In genomic region chr4:115234405-115235093, GRCh38 we compare ENCODE assay signal across 8 cellular contexts.
A peak's percentile ranks its signal among the peaks of the same experiment; 100 is the strongest.
DNase-seq lines count a peak whose midpoint lies in the region; ATAC-seq and TF ChIP-seq lines count a peak whose summit lies in the region.

No MANE protein-coding gene starts in this region.

- no peak overlapping the region for H2BK120ac ChIP-seq in neuronal stem cell (ENCODE audit: low read depth, low read length)

- H3K36me3 Mint-ChIP-seq in CD14-positive monocyte = no peaks in the 10 kb centered on the region

- no peak overlapping the region for H3K23ac ChIP-seq in neuronal stem cell (ENCODE audit: low read depth, low read length, poor library complexity)

- H2AK5ac ChIP-seq in neuronal stem cell (ENCODE audit: low read depth, low read length) = no peak overlapping the region

- H3K79me1 ChIP-seq in neuronal stem cell (ENCODE audit: low read depth, low read length) = no peaks in the 10 kb centered on the region

- no peaks in the 10 kb centered on the region for H4K20me1 ChIP-seq in Karpas-422 (ENCODE audit: insufficient read depth, low read depth, low read length)

- peaks cover 7% of the 10 kb centered on the region for H3K4me1 Mint-ChIP-seq in CD14-positive monocyte

- H3K9me2 ChIP-seq in Karpas-422 (replicated peaks; ENCODE audit: insufficient read depth, low read length) = no peaks in the 10 kb centered on the region

- H3K79me2 ChIP-seq in Karpas-422 (ENCODE audit: low read length) = no peaks in the 10 kb centered on the region

- H3K4me2 ChIP-seq in Karpas-422 (ENCODE audit: low read depth, low read length, poor library complexity, severe bottlenecking) (no peak overlapping the region), neuronal stem cell (ENCODE audit: insufficient read depth, low read length, poor library complexity, severe bottlenecking) (no peak overlapping the region)

- H4K8ac ChIP-seq in neuronal stem cell (ENCODE audit: low read depth, low read length) = no peak overlapping the region

- H3K27me3 ChIP-seq in Karpas-422 (ENCODE audit: low read length) = no peaks in the 10 kb centered on the region
- no peaks in the 10 kb centered on the region for H3K27me3 ChIP-seq in neuronal stem cell (ENCODE audit: control insufficient read depth in 3 of 3, insufficient read depth in 3 of 3, low read depth in 1 of 3, low read length in 3 of 3)

- H2BK5ac ChIP-seq in neuronal stem cell (ENCODE audit: low read length) = no peak overlapping the region

- peak; percentile 37 for TF ChIP-seq CTCF in CD14-positive monocyte (IDR thresholded peaks at IDR 0.05)

- H3K27ac ChIP-seq in Karpas-422 (ENCODE audit: low read length) = no peak overlapping the region
- peak overlapping the region; percentile 37 for H3K27ac ChIP-seq in neuronal stem cell (replicated peaks; ENCODE audit: low read length)

- no peak overlapping the region for H3K4me3 Mint-ChIP-seq in CD14-positive monocyte

- H3K9me3 Mint-ChIP-seq in CD14-positive monocyte = no peaks in the 10 kb centered on the region

- H3K9ac ChIP-seq in Karpas-422 (ENCODE audit: low read length) (no peak overlapping the region), neuronal stem cell (ENCODE audit: low read depth, low read length, poor library complexity) (no peak overlapping the region)

- no peak overlapping the region for H3K4ac ChIP-seq in neuronal stem cell (ENCODE audit: low read length)

- H2BK15ac ChIP-seq in neuronal stem cell (ENCODE audit: low read length) = no peak overlapping the region

- H2BK12ac ChIP-seq in neuronal stem cell (ENCODE audit: low read length) = no peak overlapping the region

- H3K9me3 ChIP-seq in Karpas-422 (ENCODE audit: low read length) (no peaks in the 10 kb centered on the region), neuronal stem cell (replicated peaks in 1 of 2; ENCODE audit: control insufficient read depth in 2 of 2, insufficient read depth in 1 of 2, low read depth in 1 of 2, low read length in 2 of 2) (no peaks in the 10 kb centered on the region)

- peak; percentile 57 for ATAC-seq in GM19463 (IDR thresholded peaks at IDR 0.05; ENCODE audit: unreplicated experiment)

- no peak overlapping the region for H2AFZ ChIP-seq in Karpas-422 (ENCODE audit: low read length)
- peak overlapping the region; percentile 66 for H2AFZ ChIP-seq in neuronal stem cell (ENCODE audit: low read length)

- H3K18ac ChIP-seq in neuronal stem cell (ENCODE audit: low read length) = no peak overlapping the region

- H4K91ac ChIP-seq in neuronal stem cell (ENCODE audit: low read depth, low read length, poor library complexity) = no peak overlapping the region

- H3K36me3 ChIP-seq in Karpas-422 (ENCODE audit: insufficient read depth, low read length) (no peaks in the 10 kb centered on the region), neuronal stem cell (replicated peaks in 1 of 2; ENCODE audit: control insufficient read depth in 2 of 2, insufficient read depth in 2 of 2, low read length in 2 of 2) (no peaks in the 10 kb centered on the region)

- H3K27ac Mint-ChIP-seq in CD14-positive monocyte = peak overlapping the region in 1 of 7 donors; percentile 30

- WGBS in neuronal stem cell (ENCODE audit: extremely low coverage in 2 of 2, insufficient read length in 2 of 2, insufficient replicate concordance in 1 of 2), 2 donors = no CpG with 5 or more reads among the region's 3 CpGs

- intact Hi-C loops in CD14-positive monocyte (cut with micrococcal nuclease) = no loop called here

- no peak overlapping the region for H3K14ac ChIP-seq in neuronal stem cell (ENCODE audit: low read length)

- H3K4me1 ChIP-seq in Karpas-422 (ENCODE audit: low read length) (no peaks in the 10 kb centered on the region), neuronal stem cell (ENCODE audit: control insufficient read depth in 2 of 2, insufficient read depth in 1 of 2, low read depth in 1 of 2, low read length in 2 of 2) (peaks cover 3 to 5% of the 10 kb centered on the region in 2 donors)

- no peak for DNase-seq in CD14-positive monocyte (ENCODE audit: low spot score)
- DNase-seq in Karpas-422 = peak; percentile 67
- DNase-seq in UCSD-AML1 (lab: John Stamatoyannopoulos, UW; ENCODE audit: unreplicated experiment) = peak; percentile 9
- no peak for DNase-seq in neuronal stem cell (ENCODE audit: low spot score)
- no peak for DNase-seq in EL
- DNase-seq in hypothalamus (lab: John Stamatoyannopoulos, UW) = no peak
- no peak for DNase-seq in activated CD4-positive, alpha-beta T cell treated with anti-CD3 and anti-CD28 coated beads for 48 hours

- H3K27me3 Mint-ChIP-seq in CD14-positive monocyte (ENCODE audit: low read depth in 3 of 3) = no peaks in the 10 kb centered on the region

- H3K4me3 ChIP-seq in Karpas-422 (ENCODE audit: low read length) (no peak overlapping the region), neuronal stem cell (ENCODE audit: low read length in 2 of 2) (no peak overlapping the region)

Comparison
In these comparisons a context has a peak if more than half of its experiments do, and no peak if none do; other contexts are left out.
1. DNase-seq: peak in Karpas-422 (single experiment) and UCSD-AML1 (single experiment); none in CD14-positive monocyte (single experiment), neuronal stem cell (single experiment), EL (single experiment), hypothalamus (0 of 51) and activated CD4-positive, alpha-beta T cell treated with anti-CD3 and anti-CD28 coated beads for 48 hours (single experiment).